32 cellular contexts compared by ENCODE assay signal in genomic region chr1:98692482-98692881, GRCh38. TPM values are rescaled to one million over a fixed set of nuclear protein-coding genes. Genes with fewer than 3 reads are reported as not detected.
"Had no signal": no experiment of that assay in that cellular context is flagged by ENCODE, and none has a peak within 500 bp of the region (broad histone marks: within the 10 kb centered on the region; RNA-seq: fewer than 3 reads in every experiment).

No MANE protein-coding gene starts in this region.

- ATAC-seq: activated CD8-positive, alpha-beta memory T cell treated with anti-CD3 and anti-CD28 coated beads, Interleukin-2, amount 10 ng/mL, durations not matched to agents 7 days and 5 days; activated naive CD8-positive, alpha-beta T cell treated with anti-CD3 and anti-CD28 coated beads, Interleukin-2, amount 50 U/mL, for 24 hours; PC-3 had no signal

- H3K4me3 ChIP-seq: Peyer's patch had no signal

- H3K9me3 ChIP-seq: Peyer's patch had no signal

- H3K27me3 ChIP-seq: Peyer's patch had no signal

- DNase-seq: activated B cell treated with CpG ODN at 0.5 μM for 24 hours; activated CD4-positive, alpha-beta memory T cell treated with anti-CD3 and anti-CD28 coated beads, Interleukin-2, amount 10 ng/mL, durations not matched to agents 7 days and 5 days; activated CD4-positive, alpha-beta T cell treated with anti-CD3 and anti-CD28 coated beads for 4 hours; activated CD4-positive, CD25-positive, alpha-beta regulatory T cell treated with anti-CD3 and anti-CD28 coated beads, Interleukin-2, amount 50 U/mL, for 72 hours; activated CD8-positive, alpha-beta memory T cell treated with anti-CD3 and anti-CD28 coated beads for 24 hours; activated CD8-positive, alpha-beta memory T cell treated with anti-CD3 and anti-CD28 coated beads, Interleukin-2, amount 10 ng/mL, durations not matched to agents 7 days and 5 days; activated CD8-positive, alpha-beta memory T cell treated with anti-CD3 and anti-CD28 coated beads, Interleukin-2, amount 50 U/mL, for 48 hours; activated effector memory CD4-positive, alpha-beta T cell treated with Interleukin-2 at 50 U/mL for 16 hours; activated naive CD4-positive, alpha-beta T cell treated with anti-CD3 and anti-CD28 coated beads, Interleukin-2, amount 10 ng/mL, durations not matched to agents 7 days and 5 days; activated naive CD8-positive, alpha-beta T cell treated with anti-CD3 and anti-CD28 coated beads, Interleukin-2, amount 50 U/mL, for 24 hours; activated T-cell treated with anti-CD3 and anti-CD28 coated beads, Interleukin-2, amount 50 U/mL, for 48 hours; anterior cingulate cortex; central memory CD4-positive, alpha-beta T cell; Karpas-422; KBM-7; NCI-H1105; NCI-H1417 treated with DMSO at 0.1 percent for 48 hours; NCI-H187 treated with DMSO at 0.1 percent for 48 hours; NCI-H2081; NCI-H2171 treated with DMSO at 0.1 percent for 48 hours; NCI-H2227 treated with DMSO at 0.1 percent for 48 hours; NCI-H510A treated with DMSO at 0.1 percent for 48 hours; NCI-H69; NCI-H82; PC-3; Peyer's patch; RPMI8226; SW 1271; T-helper 1 cell; T-helper 2 cell; T-helper 9 cell had no signal

- H3K27ac ChIP-seq: Peyer's patch, VCaP had no signal

- H3K4me1 ChIP-seq: Peyer's patch had no signal

RNA-seq across cellular contexts. Expression of gene SNX7, which starts 31.0 kb away (rescaled TPM):
- total RNA-seq: activated B cell treated with CpG ODN at 0.5 μM for 24 hours; activated CD8-positive, alpha-beta memory T cell treated with anti-CD3 and anti-CD28 coated beads, Interleukin-2, amount 10 ng/mL, durations not matched to agents 7 days and 5 days had no signal
